ENCODE assay signal across 23 cellular contexts in the genomic region with DNA sequence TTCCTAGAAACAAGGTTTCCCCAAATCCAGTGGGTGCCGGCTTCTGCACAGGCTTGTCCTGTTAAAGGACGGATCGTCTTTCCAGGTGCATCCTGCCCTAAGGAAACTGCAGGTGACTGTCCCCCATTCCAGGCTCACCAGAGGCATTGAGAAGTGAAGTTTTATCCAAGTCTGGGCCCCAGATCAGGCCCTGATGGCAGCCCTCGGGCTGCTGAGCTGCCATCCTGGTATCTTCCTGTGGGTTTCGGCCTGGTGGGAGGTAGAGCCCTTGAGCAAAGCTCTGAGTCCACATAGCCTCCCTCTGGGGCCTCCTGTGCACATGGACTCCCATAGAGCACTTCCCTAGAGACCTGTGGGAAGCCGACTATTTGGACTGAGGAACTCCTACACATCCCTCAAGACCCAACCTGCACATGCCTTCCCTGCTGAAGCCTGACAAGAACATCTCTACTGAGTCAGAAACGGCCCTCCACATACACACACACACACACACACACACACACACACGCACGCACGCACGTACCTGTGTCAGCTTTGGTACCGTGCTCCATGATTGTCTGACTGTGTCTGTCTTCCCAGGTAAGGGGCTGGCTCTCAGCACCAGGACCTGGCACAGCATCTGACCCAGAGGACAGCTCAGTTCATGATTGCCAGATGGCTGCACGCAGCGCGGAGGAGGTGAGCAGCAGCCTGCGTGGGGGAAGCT.
"Had no signal": no experiment of that assay in that cellular context is flagged by ENCODE, and none has a peak within 500 bp of the region (broad histone marks: within the 10 kb centered on the region; RNA-seq: fewer than 3 reads in every experiment).

No MANE protein-coding gene starts in this region.

- H3K4me3 Mint-ChIP-seq: activated CD4-positive, alpha-beta T cell treated with anti-CD3 and anti-CD28 coated beads for 36 hours; activated CD8-positive, alpha-beta T cell treated with anti-CD3 and anti-CD28 coated beads, Interleukin-2, amount 10 ng/mL, durations not matched to agents 7 days and 5 days; activated naive CD4-positive, alpha-beta T cell treated with anti-CD3 and anti-CD28 coated beads for 36 hours; activated naive CD8-positive, alpha-beta T cell treated with anti-CD3 and anti-CD28 coated beads for 36 hours; activated T-cell treated with anti-CD3 and anti-CD28 coated beads, Interleukin-2, amount 50 U/mL, for 72 hours; nephron; stimulated activated naive CD8-positive, alpha-beta T cell treated with anti-CD3 and anti-CD28 coated beads, Interleukin-15, Interleukin-2, amounts not matched to agents 100 ng/mL and 50 ng/mL, for 24 hours had no signal

- H3K9me3 Mint-ChIP-seq: activated naive CD4-positive, alpha-beta T cell treated with anti-CD3 and anti-CD28 coated beads for 36 hours; activated naive CD8-positive, alpha-beta T cell treated with anti-CD3 and anti-CD28 coated beads for 36 hours; activated T-cell treated with anti-CD3 and anti-CD28 coated beads, Interleukin-2, amount 50 U/mL, for 72 hours; nephron; stimulated activated naive CD8-positive, alpha-beta T cell treated with anti-CD3 and anti-CD28 coated beads, Interleukin-15, Interleukin-2, amounts not matched to agents 100 ng/mL and 50 ng/mL, for 24 hours had no signal

- H3K4me3 ChIP-seq: adrenal gland, body of pancreas, colonic mucosa, left lung, lower lobe of right lung, pancreas, right atrium auricular region had no signal

- H3K27ac ChIP-seq: colonic mucosa, left lung, lower lobe of right lung had no signal

- H3K9me3 ChIP-seq: adrenal gland, body of pancreas, colonic mucosa, left lung, lower lobe of right lung, pancreas, right atrium auricular region had no signal

- H3K27me3 ChIP-seq: adrenal gland, body of pancreas, colonic mucosa, left lung, pancreas, right atrium auricular region had no signal

- H3K36me3 Mint-ChIP-seq: activated naive CD8-positive, alpha-beta T cell treated with anti-CD3 and anti-CD28 coated beads for 36 hours had no signal

- H3K36me3 ChIP-seq: colonic mucosa, left lung, lower lobe of right lung, right atrium auricular region had no signal

- ATAC-seq: activated CD4-positive, alpha-beta T cell treated with anti-CD3 and anti-CD28 coated beads for 36 hours; activated CD8-positive, alpha-beta T cell treated with anti-CD3 and anti-CD28 coated beads, Interleukin-2, amount 10 ng/mL, durations not matched to agents 7 days and 5 days; activated T-cell treated with anti-CD3 and anti-CD28 coated beads, Interleukin-2, amount 50 U/mL, for 72 hours; body of pancreas; left lung; lower lobe of right lung; pancreas had no signal

- H3K4me1 Mint-ChIP-seq: activated naive CD8-positive, alpha-beta T cell treated with anti-CD3 and anti-CD28 coated beads for 36 hours had no signal

- H3K4me1 ChIP-seq: colonic mucosa had no signal

- H3K27ac Mint-ChIP-seq: activated CD4-positive, alpha-beta T cell treated with anti-CD3 and anti-CD28 coated beads for 36 hours; activated CD8-positive, alpha-beta T cell treated with anti-CD3 and anti-CD28 coated beads, Interleukin-2, amount 10 ng/mL, durations not matched to agents 7 days and 5 days; activated naive CD4-positive, alpha-beta T cell treated with anti-CD3 and anti-CD28 coated beads for 36 hours; activated naive CD8-positive, alpha-beta T cell treated with anti-CD3 and anti-CD28 coated beads for 36 hours; activated T-cell treated with anti-CD3 and anti-CD28 coated beads, Interleukin-2, amount 50 U/mL, for 72 hours; stimulated activated naive CD8-positive, alpha-beta T cell treated with anti-CD3 and anti-CD28 coated beads, Interleukin-15, Interleukin-2, amounts not matched to agents 100 ng/mL and 50 ng/mL, for 24 hours had no signal

- H3K27me3 Mint-ChIP-seq: activated naive CD8-positive, alpha-beta T cell treated with anti-CD3 and anti-CD28 coated beads for 36 hours had no signal

- DNase-seq: activated CD4-positive, alpha-beta T cell treated with anti-CD3 and anti-CD28 coated beads for 36 hours; activated CD4-positive, CD25-positive, alpha-beta regulatory T cell; activated CD8-positive, alpha-beta T cell treated with anti-CD3 and anti-CD28 coated beads, Interleukin-2, amount 10 ng/mL, durations not matched to agents 7 days and 5 days; activated naive CD4-positive, alpha-beta T cell treated with anti-CD3 and anti-CD28 coated beads for 36 hours; activated naive CD8-positive, alpha-beta T cell treated with anti-CD3 and anti-CD28 coated beads for 36 hours; activated T-cell treated with anti-CD3 and anti-CD28 coated beads for 4 hours; activated T-cell treated with anti-CD3 and anti-CD28 coated beads, Interleukin-2, amount 50 U/mL, for 72 hours; cerebellar nuclear complex; colonic mucosa; effector CD8-positive, alpha-beta T cell; kidney glomerular epithelial cell; left lung; lower lobe of right lung; stimulated activated CD4-positive, alpha-beta T cell treated with anti-CD3 and anti-CD28 coated beads, Interleukin-12 subunit alpha, Interleukin-12 subunit beta, amount 100 ng/mL, for 4 hours; stimulated activated CD4-positive, alpha-beta T cell treated with anti-CD3 and anti-CD28 coated beads, Interleukin-4, amount 100 ng/mL, for 1 hour; substantia nigra; T-helper 2 cell had no signal
